In genomic region chr11:131652231-131652630, GRCh38 we compare ENCODE assay signal across 25 cellular contexts.
"Had no signal": no experiment of that assay in that cellular context is flagged by ENCODE, and none has a peak within 500 bp of the region (broad histone marks: within the 10 kb centered on the region; RNA-seq: fewer than 3 reads in every experiment).

No MANE protein-coding gene starts in this region.

- DNase-seq: activated B cell treated with CpG ODN at 0.5 μM for 24 hours; activated CD4-positive, alpha-beta T cell treated with anti-CD3 and anti-CD28 coated beads, Interleukin-2, amount 50 U/mL, for 1 hour; activated CD8-positive, alpha-beta memory T cell treated with anti-CD3 and anti-CD28 coated beads, Interleukin-2, amount 10 ng/mL, durations not matched to agents 7 days and 5 days; activated CD8-positive, alpha-beta T cell treated with anti-CD3 and anti-CD28 coated beads, Interleukin-2, amount 10 ng/mL, durations not matched to agents 7 days and 5 days; activated naive CD8-positive, alpha-beta T cell treated with anti-CD3 and anti-CD28 coated beads, Interleukin-2, amount 50 U/mL, for 24 hours; activated T-cell treated with anti-CD3 and anti-CD28 coated beads, Interleukin-2, amount 50 U/mL, for 48 hours; central memory CD4-positive, alpha-beta T cell; gastrocnemius medialis; glutamatergic neuron; mammary epithelial cell; midbrain; naive thymus-derived CD8-positive, alpha-beta T cell; occipital lobe; psoas muscle; sigmoid colon; small intestine; stimulated activated CD4-positive, alpha-beta T cell treated with anti-CD3 and anti-CD28 coated beads, Interleukin-4, amount 100 ng/mL, for 24 hours; thyroid gland; upper lobe of left lung had no signal

- ATAC-seq: activated CD8-positive, alpha-beta memory T cell treated with anti-CD3 and anti-CD28 coated beads, Interleukin-2, amount 10 ng/mL, durations not matched to agents 7 days and 5 days; activated CD8-positive, alpha-beta T cell treated with anti-CD3 and anti-CD28 coated beads, Interleukin-2, amount 10 ng/mL, durations not matched to agents 7 days and 5 days; activated naive CD8-positive, alpha-beta T cell treated with anti-CD3 and anti-CD28 coated beads, Interleukin-2, amount 50 U/mL, for 24 hours; gastrocnemius medialis; naive thymus-derived CD8-positive, alpha-beta T cell; psoas muscle; stimulated activated effector memory CD8-positive, alpha-beta T cell treated with anti-CD3 and anti-CD28 coated beads, Interleukin-12 subunit alpha, Interleukin-12 subunit beta, amount 100 ng/mL, for 72 hours had no signal

- FAIRE-seq: endometrium, islet of Langerhans, small intestine had no signal

- H3K9me3 ChIP-seq: breast epithelium, gastrocnemius medialis, psoas muscle, sigmoid colon, thyroid gland, upper lobe of left lung, vagina had no signal

- H3K36me3 ChIP-seq: breast epithelium, gastrocnemius medialis, sigmoid colon, thyroid gland, upper lobe of left lung, vagina had no signal

- H3K79me2 ChIP-seq: parathyroid adenoma had no signal

- H3K4me3 ChIP-seq: breast epithelium, gastrocnemius medialis, psoas muscle, sigmoid colon, thyroid gland, upper lobe of left lung, vagina had no signal

- H3K27ac ChIP-seq: breast epithelium, gastrocnemius medialis, parathyroid adenoma, psoas muscle, sigmoid colon, thyroid gland, upper lobe of left lung, vagina had no signal

- H3K9ac ChIP-seq: parathyroid adenoma had no signal

- H3K4me1 ChIP-seq: breast epithelium, gastrocnemius medialis, parathyroid adenoma, psoas muscle, upper lobe of left lung, vagina had no signal

- H2AFZ ChIP-seq: parathyroid adenoma had no signal

- H3K27me3 ChIP-seq: breast epithelium, gastrocnemius medialis, sigmoid colon, thyroid gland, upper lobe of left lung, vagina had no signal
